Comparison of ENCODE assay signal across 8 cellular contexts in the genomic region with DNA sequence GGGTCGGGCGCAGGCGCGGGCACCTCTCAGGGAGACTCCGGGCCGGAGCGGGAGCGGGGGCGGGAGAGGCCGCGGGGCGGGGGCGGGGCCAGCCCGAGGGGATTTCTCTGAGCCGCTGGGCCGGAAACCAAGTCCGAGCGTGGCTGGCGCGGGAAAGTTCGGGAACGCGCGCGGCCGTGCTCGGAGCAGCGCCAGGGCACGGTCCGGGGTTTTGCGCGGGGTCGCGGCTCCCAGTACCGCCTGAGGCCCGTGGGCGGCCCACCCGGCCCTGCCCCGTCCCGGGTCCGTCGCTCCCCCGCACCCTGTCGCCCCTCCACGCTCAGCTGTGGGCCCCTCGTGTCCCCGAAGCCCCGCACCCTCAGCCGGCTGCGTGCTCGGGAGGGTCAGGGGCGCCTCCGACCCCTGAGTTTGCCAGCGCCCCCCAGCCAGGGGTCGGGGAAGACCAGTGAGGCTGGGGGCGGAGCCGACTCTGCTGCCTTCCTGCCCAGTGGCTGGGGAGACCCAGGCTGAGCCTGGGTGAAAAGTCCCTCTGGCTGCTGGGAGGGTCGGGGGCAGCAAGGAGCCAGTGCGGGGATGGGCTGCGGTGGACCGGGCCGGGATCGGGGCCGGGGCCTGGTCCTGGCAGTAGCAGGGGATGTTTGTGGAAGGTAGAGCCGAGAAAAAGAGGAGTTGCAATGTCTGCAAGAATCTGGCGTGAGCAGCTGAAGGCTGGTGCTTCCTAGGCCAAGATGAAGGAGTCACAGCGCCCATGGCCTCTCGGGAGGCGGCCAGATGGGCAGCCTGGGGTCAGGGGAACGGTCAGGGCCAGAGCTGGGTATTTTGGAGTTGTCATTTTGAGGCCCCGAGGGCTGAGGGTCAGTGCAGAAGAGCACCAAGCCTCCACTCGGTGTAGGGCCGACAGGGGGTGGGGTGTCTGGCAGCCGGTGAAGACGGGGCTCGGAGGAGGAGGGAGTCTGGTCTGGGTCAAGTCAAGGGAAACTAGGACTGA. TPM values are rescaled to one million over a fixed set of nuclear protein-coding genes. Genes with fewer than 3 reads are reported as not detected.
DNase-seq lines count a peak whose midpoint lies in the region; ATAC-seq and TF ChIP-seq lines count a peak whose summit lies in the region.

No MANE protein-coding gene starts in this region.

- peak overlapping the region; percentile 76 for H2AFZ ChIP-seq in neuron (ENCODE audit: low read depth, low read length)

- peak; percentile 16 for ATAC-seq in GM21447 (IDR thresholded peaks at IDR 0.05; ENCODE audit: unreplicated experiment)
- peak; percentile 31 for ATAC-seq in activated CD8-positive, alpha-beta memory T cell treated with anti-CD3 and anti-CD28 coated beads, Interleukin-2, amount 10 ng/mL, durations not matched to agents 7 days and 5 days

- no peaks in the 10 kb centered on the region for H3K9me3 Mint-ChIP-seq in IgD-negative memory B cell
- no peaks in the 10 kb centered on the region for H3K9me3 Mint-ChIP-seq in activated CD8-positive, alpha-beta memory T cell treated with anti-CD3 and anti-CD28 coated beads, Interleukin-2, amount 10 ng/mL, durations not matched to agents 7 days and 5 days (ENCODE audit: low read depth)

- H3K4me1 Mint-ChIP-seq in IgD-negative memory B cell, result peaks cover 16 to 22% (median 18%) of the 10 kb centered on the region in 3 donors
- peaks cover 54% of the 10 kb centered on the region for H3K4me1 Mint-ChIP-seq in activated CD8-positive, alpha-beta memory T cell treated with anti-CD3 and anti-CD28 coated beads, Interleukin-2, amount 10 ng/mL, durations not matched to agents 7 days and 5 days

- H3K4me3 ChIP-seq in fibroblast of pulmonary artery (replicated peaks; ENCODE audit: low read depth, low read length) (peak overlapping the region; percentile 71), neuron (ENCODE audit: low read length) (peak overlapping the region; percentile 70)

- H3K27me3 Mint-ChIP-seq in IgD-negative memory B cell, result no peaks in the 10 kb centered on the region
- no peaks in the 10 kb centered on the region for H3K27me3 Mint-ChIP-seq in activated CD8-positive, alpha-beta memory T cell treated with anti-CD3 and anti-CD28 coated beads, Interleukin-2, amount 10 ng/mL, durations not matched to agents 7 days and 5 days

- H3K36me3 ChIP-seq in neuron (ENCODE audit: insufficient read depth, low read length), result peaks cover 14% of the 10 kb centered on the region

- H3K27ac Mint-ChIP-seq in IgD-negative memory B cell, result peak overlapping the region; percentile 90 to 96 (median 95)
- H3K27ac Mint-ChIP-seq in activated CD8-positive, alpha-beta memory T cell treated with anti-CD3 and anti-CD28 coated beads, Interleukin-2, amount 10 ng/mL, durations not matched to agents 7 days and 5 days, result peak overlapping the region; percentile 88

- H3K27me3 ChIP-seq in neuron (ENCODE audit: insufficient read depth, low read length), result no peaks in the 10 kb centered on the region

- TF ChIP-seq CTCF in fibroblast of pulmonary artery (IDR thresholded peaks at IDR 0.05; ENCODE audit: low read length, missing control alignments), result no peak

- no peaks in the 10 kb centered on the region for H3K9me3 ChIP-seq in neuron (ENCODE audit: low read length)

- peaks cover 16% of the 10 kb centered on the region for H3K4me1 ChIP-seq in neuron (ENCODE audit: insufficient read depth, low read length)

- CTCF ChIA-PET in activated CD8-positive, alpha-beta memory T cell treated with anti-CD3 and anti-CD28 coated beads, Interleukin-2, amount 10 ng/mL, durations not matched to agents 7 days and 5 days (lab: Charles Lee), result interaction anchor here (0.7 to 3.2 kb wide), 10 partner anchors 12 to 148 kb away, joined by 3 to 24 read pairs (median 5); partner anchors contain the start of genes AJM1, C8G and FBXW5

- peak; percentile 1 for DNase-seq in NCI-H1105 (lab: John Stamatoyannopoulos, UW)
- no peak for DNase-seq in NCI-H1105 treated with DMSO at 0.1 percent for 48 hours (lab: John Stamatoyannopoulos, UW)
- DNase-seq in activated CD8-positive, alpha-beta memory T cell treated with anti-CD3 and anti-CD28 coated beads, Interleukin-2, amount 10 ng/mL, durations not matched to agents 7 days and 5 days, result peak; percentile 65
- DNase-seq in fibroblast of pulmonary artery (ENCODE audit: low read depth), result no peak
- no peak for DNase-seq in NCI-H1930 (lab: John Stamatoyannopoulos, UW)

- no peaks in the 10 kb centered on the region for H3K36me3 Mint-ChIP-seq in IgD-negative memory B cell
- H3K36me3 Mint-ChIP-seq in activated CD8-positive, alpha-beta memory T cell treated with anti-CD3 and anti-CD28 coated beads, Interleukin-2, amount 10 ng/mL, durations not matched to agents 7 days and 5 days, result peaks cover 17% of the 10 kb centered on the region

- peak overlapping the region; percentile 85 to 96 (median 94) for H3K4me3 Mint-ChIP-seq in IgD-negative memory B cell
- peak overlapping the region; percentile 96 for H3K4me3 Mint-ChIP-seq in activated CD8-positive, alpha-beta memory T cell treated with anti-CD3 and anti-CD28 coated beads, Interleukin-2, amount 10 ng/mL, durations not matched to agents 7 days and 5 days

RNA-seq across cellular contexts. Expression of gene TRAF2, which starts 0.6 kb away (rescaled TPM):
- 42.8 TPM for polyA plus RNA-seq in IgD-negative memory B cell
- 10 to 100 TPM; 58.4 to 67.6 TPM for total RNA-seq in activated CD8-positive, alpha-beta memory T cell treated with anti-CD3 and anti-CD28 coated beads, Interleukin-2, amount 10 ng/mL, durations not matched to agents 7 days and 5 days

RNA-seq across cellular contexts. Expression of gene EDF1, which starts 20.8 kb away (rescaled TPM):
- 378 TPM for polyA plus RNA-seq in IgD-negative memory B cell
- 100 to 1,000 TPM; 283 to 360 TPM for total RNA-seq in activated CD8-positive, alpha-beta memory T cell treated with anti-CD3 and anti-CD28 coated beads, Interleukin-2, amount 10 ng/mL, durations not matched to agents 7 days and 5 days

RNA-seq across cellular contexts. Expression of gene MAMDC4, which starts 34.8 kb away (rescaled TPM):
- polyA plus RNA-seq in IgD-negative memory B cell, result 0.11 TPM
- 10 to 100 TPM; 13.4 to 15.5 TPM for total RNA-seq in activated CD8-positive, alpha-beta memory T cell treated with anti-CD3 and anti-CD28 coated beads, Interleukin-2, amount 10 ng/mL, durations not matched to agents 7 days and 5 days

RNA-seq across cellular contexts. Expression of gene PHPT1, which starts 37.7 kb away (rescaled TPM):
- polyA plus RNA-seq in IgD-negative memory B cell, result 91.6 TPM
- total RNA-seq in activated CD8-positive, alpha-beta memory T cell treated with anti-CD3 and anti-CD28 coated beads, Interleukin-2, amount 10 ng/mL, durations not matched to agents 7 days and 5 days, result 100 to 1,000 TPM in 1 of 2 experiments, 10 to 100 TPM in 1; 96.8 to 116 TPM

RNA-seq across cellular contexts. Expression of gene AJM1, which starts 44.6 kb away (rescaled TPM):
- polyA plus RNA-seq in IgD-negative memory B cell, result 0.10 TPM
- total RNA-seq in activated CD8-positive, alpha-beta memory T cell treated with anti-CD3 and anti-CD28 coated beads, Interleukin-2, amount 10 ng/mL, durations not matched to agents 7 days and 5 days, result 1 to 10 TPM; 3.9 to 4.4 TPM

Comparison
In these comparisons a context has a peak if more than half of its experiments do, and no peak if none do; other contexts are left out.
1. DNase-seq: peak in NCI-H1105 (single experiment) and activated CD8-positive, alpha-beta memory T cell treated with anti-CD3 and anti-CD28 coated beads, Interleukin-2, amount 10 ng/mL, durations not matched to agents 7 days and 5 days (single experiment); none in NCI-H1105 treated with DMSO at 0.1 percent for 48 hours (single experiment), fibroblast of pulmonary artery (single experiment) and NCI-H1930 (0 of 2).